In genomic region chr6:162173448-162173847, GRCh38 we compare ENCODE assay signal across 28 cellular contexts.
"Had no signal": no experiment of that assay in that cellular context is flagged by ENCODE, and none has a peak within 500 bp of the region (broad histone marks: within the 10 kb centered on the region; RNA-seq: fewer than 3 reads in every experiment).

No MANE protein-coding gene starts in this region.

- ATAC-seq: activated CD4-positive, CD25-positive, alpha-beta regulatory T cell treated with anti-CD3 and anti-CD28 coated beads, Interleukin-2, amount 50 U/mL, for 24 hours; body of pancreas; gastroesophageal sphincter; left cardiac atrium; left ventricle myocardium superior; stimulated activated memory B cell treated with anti-CD40 and anti-IgM and Interleukin-4, amounts not matched to agents 10 μg/mL and 1 μg/mL and 100 μg/mL, for 72 hours; stimulated activated naive CD8-positive, alpha-beta T cell treated with anti-CD3 and anti-CD28 coated beads, Interleukin-15, amount 100 ng/mL, for 72 hours had no signal

- H3K4me3 ChIP-seq: adrenal gland, body of pancreas, gastroesophageal sphincter, hepatocyte, ovary, prostate gland, sigmoid colon, vagina had no signal

- DNase-seq: activated CD4-positive, alpha-beta T cell treated with anti-CD3 and anti-CD28 coated beads for 48 hours; activated CD4-positive, alpha-beta T cell treated with anti-CD3 and anti-CD28 coated beads, Interleukin-2, amount 50 U/mL, for 48 hours; activated CD8-positive, alpha-beta memory T cell treated with anti-CD3 and anti-CD28 coated beads for 24 hours; activated effector memory CD4-positive, alpha-beta T cell treated with Interleukin-2 at 50 U/mL for 16 hours; activated naive CD4-positive, alpha-beta T cell treated with Interleukin-2 at 50 U/mL for 16 hours; activated naive CD8-positive, alpha-beta T cell treated with anti-CD3 and anti-CD28 coated beads for 36 hours; adrenal gland; aorta; body of pancreas; dermis blood vessel endothelial cell; effector CD4-positive, alpha-beta T cell; islet precursor cell; left cardiac atrium; left ventricle myocardium superior; naive B cell; ovary; sigmoid colon; small intestine; stimulated activated CD4-positive, alpha-beta T cell treated with anti-CD3 and anti-CD28 coated beads, Interleukin-4, amount 100 ng/mL, for 24 hours; stimulated activated naive CD8-positive, alpha-beta T cell treated with anti-CD3 and anti-CD28 coated beads, Interleukin-15, amount 100 ng/mL, for 72 hours; substantia nigra; WERI-Rb-1 had no signal
